In the genomic region with DNA sequence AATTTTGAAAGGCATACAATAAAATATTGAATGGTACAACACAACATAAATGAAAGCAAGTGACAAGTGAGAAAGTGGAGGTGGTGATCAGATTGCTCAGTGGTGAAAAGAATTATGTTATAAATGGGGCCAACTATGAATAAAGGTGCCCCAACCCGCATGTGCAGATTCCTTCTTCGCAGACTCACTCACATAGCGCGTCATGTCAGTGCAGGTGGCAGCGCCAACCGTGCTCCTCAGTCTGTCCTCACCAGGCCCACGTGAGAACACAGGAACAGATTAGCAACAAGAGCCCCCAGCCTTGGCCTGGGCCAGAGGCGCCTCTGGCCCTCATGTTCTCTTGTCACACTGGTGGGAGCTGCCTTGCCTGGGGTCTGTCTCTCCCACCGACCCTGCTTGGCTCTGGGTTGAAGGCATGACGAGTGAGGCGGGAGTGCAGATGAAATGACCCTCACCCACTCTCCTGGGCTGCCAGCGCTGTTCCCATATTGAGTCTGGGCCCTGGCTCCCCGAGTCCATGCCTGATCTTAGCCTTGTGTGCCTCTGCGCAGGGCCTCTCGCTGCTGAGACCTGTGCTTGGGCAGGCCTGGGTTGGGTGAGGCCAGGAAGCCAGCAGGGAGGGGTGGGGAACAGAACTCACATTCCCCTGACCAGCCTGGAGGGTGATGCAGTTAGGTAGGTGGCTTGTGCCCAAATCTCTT, we compare ENCODE assay signal across 11 cellular contexts. TPM values are rescaled to one million over a fixed set of nuclear protein-coding genes. Genes with fewer than 3 reads are reported as not detected.
DNase-seq lines count a peak whose midpoint lies in the region; ATAC-seq and TF ChIP-seq lines count a peak whose summit lies in the region.
"Had no signal": no experiment of that assay in that cellular context is flagged by ENCODE, and none has a peak within 500 bp of the region (broad histone marks: within the 10 kb centered on the region; RNA-seq: fewer than 3 reads in every experiment).

No MANE protein-coding gene starts in this region.

- no peak overlapping the region for H2AFZ ChIP-seq in hepatocyte

- H3K27ac ChIP-seq in hepatocyte, result no peak overlapping the region
- peak overlapping the region; percentile 85 for H3K27ac ChIP-seq in suprapubic skin
- H3K27ac ChIP-seq in heart right ventricle, result no peak overlapping the region
- H3K27ac ChIP-seq: HL-60 had no signal

- H3K4me1 Mint-ChIP-seq in activated T-cell treated with anti-CD3 and anti-CD28 coated beads, Interleukin-2, amount 50 U/mL, for 4 hours (ENCODE audit: low read depth), result peaks cover 39% of the 10 kb centered on the region
- H3K4me1 Mint-ChIP-seq in T-cell, result peaks cover 37 to 52% (median 39%) of the 10 kb centered on the region in 3 donors

- peak overlapping the region; percentile 51 for H3K4me3 Mint-ChIP-seq in activated T-cell treated with anti-CD3 and anti-CD28 coated beads, Interleukin-2, amount 50 U/mL, for 4 hours
- peak overlapping the region in 2 of 3 donors; percentile 6 to 25 for H3K4me3 Mint-ChIP-seq in T-cell

- POLR2A ChIA-PET in T-cell (lab: Charles Lee), result no interaction called here

- H3K27me3 ChIP-seq in hepatocyte (no peaks in the 10 kb centered on the region), suprapubic skin (no peaks in the 10 kb centered on the region), heart right ventricle (no peaks in the 10 kb centered on the region)

- peak overlapping the region; percentile 100 for H3K4me2 ChIP-seq in hepatocyte

- no peaks in the 10 kb centered on the region for H3K27me3 Mint-ChIP-seq in activated T-cell treated with anti-CD3 and anti-CD28 coated beads, Interleukin-2, amount 50 U/mL, for 4 hours (ENCODE audit: low read depth)
- H3K27me3 Mint-ChIP-seq in T-cell, result no peaks in the 10 kb centered on the region

- H3K27ac Mint-ChIP-seq in T-cell, result peak overlapping the region; percentile 69

- TF ChIP-seq CTCF in hepatocyte (IDR thresholded peaks at IDR 0.05; ENCODE audit: poor library complexity), result no peak
- TF ChIP-seq CTCF in suprapubic skin (IDR thresholded peaks at IDR 0.05), result no peak
- no peak for TF ChIP-seq CTCF in heart right ventricle (IDR thresholded peaks at IDR 0.05)

- no peak for TF ChIP-seq EP300 in suprapubic skin (IDR thresholded peaks at IDR 0.05)

- H3K79me2 ChIP-seq in hepatocyte, result peaks cover 5% of the 10 kb centered on the region

- H3K4me1 ChIP-seq in hepatocyte (ENCODE audit: insufficient read depth) (peaks cover 12% of the 10 kb centered on the region), suprapubic skin (peaks cover 46% of the 10 kb centered on the region), heart right ventricle (peaks cover 8 to 30% (median 22%) of the 10 kb centered on the region in 9 donors)

- TF ChIP-seq POLR2A in suprapubic skin (IDR thresholded peaks at IDR 0.05), result no peak

- DNase-seq in activated T-cell treated with anti-CD3 and anti-CD28 coated beads, Interleukin-2, amount 50 U/mL, for 4 hours, result no peak
- DNase-seq in activated T-cell treated with anti-CD3 and anti-CD28 coated beads, Interleukin-2, amount 50 U/mL, for 1 hour, result no peak
- DNase-seq in T-cell, result no peak
- no peak for DNase-seq in hepatocyte (ENCODE audit: low spot score)
- no peak for DNase-seq in suprapubic skin (ENCODE audit: low spot score in 2 of 2)
- DNase-seq in heart right ventricle, result no peak
- DNase-seq: activated CD8-positive, alpha-beta memory T cell treated with anti-CD3 and anti-CD28 coated beads, Interleukin-2, amount 50 U/mL, for 4 hours; amniotic stem cell had no signal

- H3K36me3 Mint-ChIP-seq in activated T-cell treated with anti-CD3 and anti-CD28 coated beads, Interleukin-2, amount 50 U/mL, for 4 hours (ENCODE audit: insufficient read depth), result peaks cover 27% of the 10 kb centered on the region
- peaks cover 36% of the 10 kb centered on the region for H3K36me3 Mint-ChIP-seq in T-cell

- H3K36me3 ChIP-seq in hepatocyte (replicated peaks; ENCODE audit: insufficient read depth, low read depth) (no peaks in the 10 kb centered on the region), suprapubic skin (peaks cover 36% of the 10 kb centered on the region), heart right ventricle (peaks cover 0 to 85% (median 0%) of the 10 kb centered on the region in 9 donors)

- intact Hi-C loops in heart right ventricle (cut with DNase I), result no loop called here

- H3K9me3 ChIP-seq in hepatocyte (ENCODE audit: low read depth), result no peaks in the 10 kb centered on the region
- no peaks in the 10 kb centered on the region for H3K9me3 ChIP-seq in suprapubic skin
- no peaks in the 10 kb centered on the region for H3K9me3 ChIP-seq in heart right ventricle

- no peaks in the 10 kb centered on the region for H4K20me1 ChIP-seq in hepatocyte (ENCODE audit: insufficient read depth, poor library complexity, severe bottlenecking)

- no peak for ATAC-seq in activated T-cell treated with anti-CD3 and anti-CD28 coated beads, Interleukin-2, amount 50 U/mL, for 4 hours
- ATAC-seq in T-cell (replicated peaks in 1 of 4) (no peak), GM18909 (IDR thresholded peaks at IDR 0.05; ENCODE audit: poor library complexity, unreplicated experiment) (no peak), heart right ventricle (no peak), HG03025 (IDR thresholded peaks at IDR 0.05; ENCODE audit: low FRiP score, unreplicated experiment) (no peak)

- no peak overlapping the region for H3K4me3 ChIP-seq in hepatocyte
- H3K4me3 ChIP-seq in suprapubic skin, result peak overlapping the region; percentile 48
- H3K4me3 ChIP-seq in heart right ventricle, result no peak overlapping the region

- no peaks in the 10 kb centered on the region for H3K9me3 Mint-ChIP-seq in activated T-cell treated with anti-CD3 and anti-CD28 coated beads, Interleukin-2, amount 50 U/mL, for 4 hours
- no peaks in the 10 kb centered on the region for H3K9me3 Mint-ChIP-seq in T-cell

- WGBS in hepatocyte (ENCODE audit: low lambda C conversion rate, missing lambda C conversion rate), result 97% methylated on average over 15 of the region's 15 CpGs
- WGBS in suprapubic skin, result 63% methylated on average over 11 of the region's 15 CpGs
- 90 to 96% methylated on average over 15 of the region's 15 CpGs for WGBS in heart right ventricle, 2 donors

- H3K9me2 ChIP-seq in hepatocyte (replicated peaks; ENCODE audit: insufficient read depth), result no peaks in the 10 kb centered on the region

- CTCF ChIA-PET in T-cell (lab: Charles Lee), result no interaction called here

RNA-seq across cellular contexts. Expression of gene ATG16L2, which starts 6.4 kb away (rescaled TPM):
- total RNA-seq in activated T-cell treated with anti-CD3 and anti-CD28 coated beads, Interleukin-2, amount 50 U/mL, for 4 hours, result 10 to 100 TPM; 23.8 to 28.9 (median 26.0) TPM
- total RNA-seq in T-cell (100 to 1,000 TPM; 107 to 145 (median 127) TPM), hepatocyte (8.2 and 11.5 TPM in 2 replicates), suprapubic skin (100 to 1,000 TPM in 2 of 4 donors, 10 to 100 TPM in 2; 81.9 to 231 (median 111) TPM), heart right ventricle (10 to 100 TPM in 7 of 10 donors, 1 to 10 TPM in 3; 8.0 to 23.9 (median 12.3) TPM)
- polyA plus RNA-seq in hepatocyte (20.3 and 27.6 TPM in 2 replicates), heart right ventricle (10 to 100 TPM; 10.3 to 66.9 TPM)

RNA-seq across cellular contexts. Expression of gene STARD10, which starts 26.7 kb away (rescaled TPM):
- total RNA-seq in activated T-cell treated with anti-CD3 and anti-CD28 coated beads, Interleukin-2, amount 50 U/mL, for 4 hours, result 10 to 100 TPM in 2 of 3 donors, 1 to 10 TPM in 1; 9.4 to 13.8 (median 13.0) TPM
- total RNA-seq in T-cell (10 to 100 TPM; 11.1 to 24.9 (median 19.1) TPM), hepatocyte (290 and 390 TPM in 2 replicates), suprapubic skin (10 to 100 TPM; 76.3 to 83.0 (median 79.4) TPM), heart right ventricle (10 to 100 TPM; 36.1 to 97.9 (median 51.3) TPM)
- polyA plus RNA-seq in hepatocyte (575 and 686 TPM in 2 replicates), heart right ventricle (100 to 1,000 TPM in 1 of 2 donors, 10 to 100 TPM in 1; 40.8 to 291 TPM)
